1 cellular context compared by ENCODE assay signal in the genomic region with DNA sequence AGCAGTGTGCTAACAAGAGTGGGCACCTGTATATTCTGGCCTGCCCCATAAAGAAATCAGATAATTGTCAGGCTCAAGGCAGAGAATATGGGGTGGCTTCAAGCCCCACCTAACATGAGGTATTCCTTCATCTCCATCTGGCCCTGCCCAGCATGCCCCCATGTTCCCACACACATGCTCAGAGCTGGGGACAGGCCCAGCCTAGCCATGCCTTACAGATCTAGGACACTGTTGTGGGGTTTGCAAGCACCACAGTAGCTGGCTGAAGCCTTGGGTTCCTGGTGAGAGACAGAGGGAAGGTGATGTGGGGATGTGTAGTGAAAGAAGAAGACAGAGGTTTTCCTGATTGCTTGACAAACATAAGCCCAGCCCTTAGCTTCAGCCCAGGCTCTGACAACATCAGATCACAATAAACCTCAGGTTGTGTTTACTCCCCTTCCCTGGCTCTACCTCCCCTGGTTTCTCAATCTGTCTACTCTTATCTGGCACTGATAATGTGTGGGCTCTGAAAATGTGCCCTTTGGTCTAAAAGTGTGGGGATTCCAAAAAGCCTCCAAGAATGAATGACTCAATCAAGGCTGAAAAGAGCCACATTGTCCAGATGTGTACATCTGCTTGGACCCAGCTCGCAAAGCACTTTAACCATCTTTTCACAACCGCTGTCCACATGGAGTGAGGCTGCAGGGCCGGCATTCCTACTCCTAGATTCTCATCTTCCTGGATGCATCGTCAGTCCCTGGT.
TF ChIP-seq lines count a peak whose summit lies in the region.

No MANE protein-coding gene starts in this region.

TF ChIP-seq in HepG2, 621 proteins besides CTCF, POLR2A, EP300 and RAD21 (continued from another document and continues in another):
- TF ChIP-seq ZNF318 (CRISPR knock-in tag; IDR thresholded peaks at IDR 0.05) = no peak
- no peak for TF ChIP-seq RXRA (CRISPR knock-in tag; IDR thresholded peaks at IDR 0.05)
- TF ChIP-seq HMG20A (CRISPR knock-in tag; IDR thresholded peaks at IDR 0.05; ENCODE audit: borderline replicate concordance) = peak; percentile 50; the same call in 1 of the 2 replicates
- TF ChIP-seq CC2D1A (CRISPR knock-in tag; IDR thresholded peaks at IDR 0.05) = no peak
- TF ChIP-seq, protein P1, sequence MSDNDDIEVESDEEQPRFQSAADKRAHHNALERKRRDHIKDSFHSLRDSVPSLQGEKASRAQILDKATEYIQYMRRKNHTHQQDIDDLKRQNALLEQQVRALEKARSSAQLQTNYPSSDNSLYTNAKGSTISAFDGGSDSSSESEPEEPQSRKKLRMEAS (IDR thresholded peaks at IDR 0.05) = no peak
- no peak for TF ChIP-seq ZSCAN21 (CRISPR knock-in tag; IDR thresholded peaks at IDR 0.05; ENCODE audit: borderline replicate concordance)
- 0 out of 2 replicates have a peak, but pooled peaks have one; percentile 49 for TF ChIP-seq ZNF547 (CRISPR knock-in tag; IDR thresholded peaks at IDR 0.05)
- TF ChIP-seq ZNF816 (CRISPR knock-in tag; IDR thresholded peaks at IDR 0.05; ENCODE audit: borderline replicate concordance) = no peak
- no peak for TF ChIP-seq KLF11 (CRISPR knock-in tag; IDR thresholded peaks at IDR 0.05)
- no peak for TF ChIP-seq KDM5A (IDR thresholded peaks at IDR 0.05; ENCODE audit: borderline replicate concordance, low read length)
- TF ChIP-seq GATAD2A (CRISPR knock-in tag; IDR thresholded peaks at IDR 0.05) = peak; percentile 89
- no peak for TF ChIP-seq BATF2 (CRISPR knock-in tag; IDR thresholded peaks at IDR 0.05)
- no peak for TF ChIP-seq ZNF333 (CRISPR knock-in tag; IDR thresholded peaks at IDR 0.05; ENCODE audit: borderline replicate concordance)
- no peak for TF ChIP-seq NFYB (CRISPR knock-in tag; IDR thresholded peaks at IDR 0.05)
- TF ChIP-seq, protein P2, sequence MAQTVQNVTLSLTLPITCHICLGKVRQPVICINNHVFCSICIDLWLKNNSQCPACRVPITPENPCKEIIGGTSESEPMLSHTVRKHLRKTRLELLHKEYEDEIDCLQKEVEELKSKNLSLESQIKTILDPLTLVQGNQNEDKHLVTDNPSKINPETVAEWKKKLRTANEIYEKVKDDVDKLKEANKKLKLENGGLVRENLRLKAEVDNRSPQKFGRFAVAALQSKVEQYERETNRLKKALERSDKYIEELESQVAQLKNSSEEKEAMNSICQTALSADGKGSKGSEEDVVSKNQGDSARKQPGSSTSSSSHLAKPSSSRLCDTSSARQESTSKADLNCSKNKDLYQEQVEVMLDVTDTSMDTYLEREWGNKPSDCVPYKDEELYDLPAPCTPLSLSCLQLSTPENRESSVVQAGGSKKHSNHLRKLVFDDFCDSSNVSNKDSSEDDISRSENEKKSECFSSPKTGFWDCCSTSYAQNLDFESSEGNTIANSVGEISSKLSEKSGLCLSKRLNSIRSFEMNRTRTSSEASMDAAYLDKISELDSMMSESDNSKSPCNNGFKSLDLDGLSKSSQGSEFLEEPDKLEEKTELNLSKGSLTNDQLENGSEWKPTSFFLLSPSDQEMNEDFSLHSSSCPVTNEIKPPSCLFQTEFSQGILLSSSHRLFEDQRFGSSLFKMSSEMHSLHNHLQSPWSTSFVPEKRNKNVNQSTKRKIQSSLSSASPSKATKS (CRISPR knock-in tag; IDR thresholded peaks at IDR 0.05) = no peak
- TF ChIP-seq NFIC (IDR thresholded peaks at IDR 0.05; ENCODE audit: low read length) = peak; percentile 57; the same call in 1 of the 2 replicates
- no peak for TF ChIP-seq ZNF850 (CRISPR knock-in tag; conservative IDR thresholded peaks at IDR 0.05)
- no peak for TF ChIP-seq AHR (CRISPR knock-in tag; IDR thresholded peaks at IDR 0.05)
- peak; percentile 70; the same call in 1 of the 2 replicates for TF ChIP-seq ZNF644 (CRISPR knock-in tag; IDR thresholded peaks at IDR 0.05; ENCODE audit: low read depth)
- TF ChIP-seq ARHGAP35 (CRISPR knock-in tag; IDR thresholded peaks at IDR 0.05; ENCODE audit: borderline replicate concordance) = no peak
- TF ChIP-seq U2AF1 (optimal IDR thresholded peaks at IDR 0.05; ENCODE audit: low read depth, low read length) = no peak
- TF ChIP-seq RELA (CRISPR knock-in tag; IDR thresholded peaks at IDR 0.05) = no peak
- 0 out of 2 replicates have a peak, but pooled peaks have one; percentile 32 for TF ChIP-seq ZNF792 (CRISPR knock-in tag; IDR thresholded peaks at IDR 0.05)
- peak; percentile 50; the same call in 1 of the 2 replicates for TF ChIP-seq TCF7 (IDR thresholded peaks at IDR 0.05; ENCODE audit: low read depth)
- no peak for TF ChIP-seq ZNF772 (CRISPR knock-in tag; IDR thresholded peaks at IDR 0.05)
- TF ChIP-seq IKZF4 (CRISPR knock-in tag; IDR thresholded peaks at IDR 0.05; ENCODE audit: borderline replicate concordance, low read depth, not compliant biosample characterization) = no peak
- no peak for TF ChIP-seq ATF1 (CRISPR knock-in tag; IDR thresholded peaks at IDR 0.05)
- TF ChIP-seq, protein P3, sequence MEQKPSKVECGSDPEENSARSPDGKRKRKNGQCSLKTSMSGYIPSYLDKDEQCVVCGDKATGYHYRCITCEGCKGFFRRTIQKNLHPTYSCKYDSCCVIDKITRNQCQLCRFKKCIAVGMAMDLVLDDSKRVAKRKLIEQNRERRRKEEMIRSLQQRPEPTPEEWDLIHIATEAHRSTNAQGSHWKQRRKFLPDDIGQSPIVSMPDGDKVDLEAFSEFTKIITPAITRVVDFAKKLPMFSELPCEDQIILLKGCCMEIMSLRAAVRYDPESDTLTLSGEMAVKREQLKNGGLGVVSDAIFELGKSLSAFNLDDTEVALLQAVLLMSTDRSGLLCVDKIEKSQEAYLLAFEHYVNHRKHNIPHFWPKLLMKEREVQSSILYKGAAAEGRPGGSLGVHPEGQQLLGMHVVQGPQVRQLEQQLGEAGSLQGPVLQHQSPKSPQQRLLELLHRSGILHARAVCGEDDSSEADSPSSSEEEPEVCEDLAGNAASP (CRISPR knock-in tag; IDR thresholded peaks at IDR 0.05; ENCODE audit: borderline replicate concordance) = 0 out of 2 replicates have a peak, but pooled peaks have one; percentile 14
- TF ChIP-seq, protein P4, sequence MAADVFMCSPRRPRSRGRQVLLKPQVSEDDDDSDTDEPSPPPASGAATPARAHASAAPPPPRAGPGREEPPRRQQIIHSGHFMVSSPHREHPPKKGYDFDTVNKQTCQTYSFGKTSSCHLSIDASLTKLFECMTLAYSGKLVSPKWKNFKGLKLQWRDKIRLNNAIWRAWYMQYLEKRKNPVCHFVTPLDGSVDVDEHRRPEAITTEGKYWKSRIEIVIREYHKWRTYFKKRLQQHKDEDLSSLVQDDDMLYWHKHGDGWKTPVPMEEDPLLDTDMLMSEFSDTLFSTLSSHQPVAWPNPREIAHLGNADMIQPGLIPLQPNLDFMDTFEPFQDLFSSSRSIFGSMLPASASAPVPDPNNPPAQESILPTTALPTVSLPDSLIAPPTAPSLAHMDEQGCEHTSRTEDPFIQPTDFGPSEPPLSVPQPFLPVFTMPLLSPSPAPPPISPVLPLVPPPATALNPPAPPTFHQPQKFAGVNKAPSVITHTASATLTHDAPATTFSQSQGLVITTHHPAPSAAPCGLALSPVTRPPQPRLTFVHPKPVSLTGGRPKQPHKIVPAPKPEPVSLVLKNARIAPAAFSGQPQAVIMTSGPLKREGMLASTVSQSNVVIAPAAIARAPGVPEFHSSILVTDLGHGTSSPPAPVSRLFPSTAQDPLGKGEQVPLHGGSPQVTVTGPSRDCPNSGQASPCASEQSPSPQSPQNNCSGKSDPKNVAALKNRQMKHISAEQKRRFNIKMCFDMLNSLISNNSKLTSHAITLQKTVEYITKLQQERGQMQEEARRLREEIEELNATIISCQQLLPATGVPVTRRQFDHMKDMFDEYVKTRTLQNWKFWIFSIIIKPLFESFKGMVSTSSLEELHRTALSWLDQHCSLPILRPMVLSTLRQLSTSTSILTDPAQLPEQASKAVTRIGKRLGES (CRISPR knock-in tag; IDR thresholded peaks at IDR 0.05; ENCODE audit: borderline replicate concordance) = no peak
- TF ChIP-seq AKNA (CRISPR knock-in tag; IDR thresholded peaks at IDR 0.05; ENCODE audit: borderline replicate concordance) = no peak
- TF ChIP-seq KAT7 (CRISPR knock-in tag; IDR thresholded peaks at IDR 0.05; ENCODE audit: borderline replicate concordance) = no peak
- no peak for TF ChIP-seq PRMT3 (CRISPR knock-in tag; IDR thresholded peaks at IDR 0.05; ENCODE audit: borderline replicate concordance, low read depth)
- no peak for TF ChIP-seq ZNF274 (CRISPR knock-in tag; IDR thresholded peaks at IDR 0.05)
